In the genomic region with DNA sequence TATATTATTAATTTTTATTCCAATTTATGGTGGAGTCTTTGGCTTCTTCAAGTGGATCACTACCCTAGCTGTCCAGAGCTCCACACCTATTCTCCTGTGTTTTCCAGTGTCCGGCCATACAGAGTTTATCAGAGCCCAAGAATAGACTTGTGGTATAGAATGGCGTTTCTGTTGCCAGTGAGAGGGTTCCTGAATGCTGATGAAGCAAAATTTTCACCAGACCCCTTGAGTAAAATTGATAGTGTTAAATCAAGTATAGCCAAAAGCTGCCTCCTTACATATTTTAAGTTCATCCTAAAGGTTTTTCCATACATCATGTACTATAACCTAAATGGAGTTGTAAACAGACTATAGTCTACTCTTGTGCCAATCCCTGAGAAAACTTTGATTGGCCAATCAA, we compare ENCODE assay signal across 34 cellular contexts.
"Had no signal": no experiment of that assay in that cellular context is flagged by ENCODE, and none has a peak within 500 bp of the region (broad histone marks: within the 10 kb centered on the region; RNA-seq: fewer than 3 reads in every experiment).

No MANE protein-coding gene starts in this region.

- H3K36me3 ChIP-seq: MG63 had no signal

- H3K4me3 ChIP-seq: MG63 had no signal

- H3K27me3 ChIP-seq: MG63 had no signal

- H3K9me3 ChIP-seq: MG63 had no signal

- DNase-seq: Kasumi-1, MG63, MM.1S, MV-4-11, NCI-H1048, NCI-H1092, NCI-H1092 treated with DMSO at 0.1 percent for 48 hours, NCI-H1105, NCI-H1105 treated with DMSO at 0.1 percent for 48 hours, NCI-H1417, NCI-H1417 treated with DMSO at 0.1 percent for 48 hours, NCI-H1436, NCI-H1436 treated with DMSO at 0.1 percent for 48 hours, NCI-H146, NCI-H1694, NCI-H1694 treated with DMSO at 0.1 percent for 48 hours, NCI-H187, NCI-H187 treated with DMSO at 0.1 percent for 48 hours, NCI-H1930, NCI-H2029, NCI-H2029 treated with DMSO at 0.1 percent for 48 hours, NCI-H2081, NCI-H2081 treated with DMSO at 0.1 percent for 48 hours, NCI-H2107, NCI-H2171, NCI-H2171 treated with DMSO at 0.1 percent for 48 hours, NCI-H2227 treated with DMSO at 0.1 percent for 48 hours, NCI-H226, NCI-H345, NCI-H446, NCI-H446 treated with DMSO at 0.1 percent for 48 hours, NCI-H510A, NCI-H510A treated with DMSO at 0.1 percent for 48 hours, NCI-H524 treated with DMSO at 0.1 percent for 48 hours had no signal
